18 cellular contexts compared by ENCODE assay signal in the genomic region with DNA sequence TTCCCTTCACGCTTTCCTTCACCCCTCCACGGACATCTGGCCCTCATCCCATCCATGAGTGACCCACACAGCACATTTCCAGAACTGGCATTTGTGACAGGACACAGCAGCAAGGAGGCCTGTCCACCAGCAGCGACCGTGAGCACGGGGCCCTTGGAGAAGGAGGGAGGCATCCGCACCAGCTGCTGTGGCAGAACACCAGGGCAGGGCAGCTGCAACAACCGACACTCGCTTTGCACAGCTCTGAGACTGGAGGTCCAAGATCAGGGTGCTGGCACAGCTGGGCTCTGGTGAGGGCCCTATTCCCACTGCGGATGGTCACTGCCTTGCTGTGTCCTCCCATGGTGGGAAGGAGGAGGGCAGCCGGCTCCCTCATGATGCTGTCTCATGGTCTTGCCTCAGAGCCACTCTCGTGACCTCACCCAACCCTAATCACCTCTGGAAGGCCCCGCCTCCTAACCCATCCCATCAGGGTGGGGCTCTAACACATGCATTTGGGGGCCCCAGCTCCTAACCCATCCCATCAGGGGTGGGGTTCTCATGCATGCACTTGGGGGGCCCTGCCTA. TPM values are rescaled to one million over a fixed set of nuclear protein-coding genes. Genes with fewer than 3 reads are reported as not detected.
DNase-seq lines count a peak whose midpoint lies in the region; ATAC-seq, FAIRE-seq and TF ChIP-seq lines count a peak whose summit lies in the region.
"Had no signal": no experiment of that assay in that cellular context is flagged by ENCODE, and none has a peak within 500 bp of the region (broad histone marks: within the 10 kb centered on the region; RNA-seq: fewer than 3 reads in every experiment).

No MANE protein-coding gene starts in this region.

- peaks cover 4% of the 10 kb centered on the region for H3K9me1 ChIP-seq in K562 (ENCODE audit: control insufficient read depth, insufficient read depth, low read length)

- DNase-seq in Right ventricle myocardium inferior (ENCODE audit: missing footprints) (peak; percentile 50), cardiac septum (ENCODE audit: low spot score) (no peak), K562 (ENCODE audit: extremely low read depth in 1 of 4, low spot score in 3 of 4) (peak; percentile 41 to 53 (median 45)), lower lobe of right lung (peak; percentile 30), MCF 10A (ENCODE audit: unreplicated experiment) (no peak), esophagus squamous epithelium (lab: John Stamatoyannopoulos, UW) (no peak)
- no peak for DNase-seq in effector CD8-positive, alpha-beta T cell (lab: John Stamatoyannopoulos, UW)
- DNase-seq: CD4-positive, CD25-positive, alpha-beta regulatory T cell; KG1; NCI-H1694; NCI-H2081; NCI-H774; NK-92 treated with Interleukin-12 subunit alpha and Interleukin-12 subunit beta, amount 100 ng/mL, for 24 hours; Peyer's patch had no signal

- no peak for TF ChIP-seq EP300 in K562 (IDR thresholded peaks at IDR 0.05; ENCODE audit: low read length)

- H3K27ac ChIP-seq in K562 (ENCODE audit: extremely low read depth, low read depth, low read length) (no peak overlapping the region), lower lobe of right lung (no peak overlapping the region), esophagus squamous epithelium (no peak overlapping the region)
- H3K27ac ChIP-seq: Peyer's patch had no signal

- FAIRE-seq in K562 (lab: Jason Lieb, UNC), result peak; percentile 63
- FAIRE-seq: A204.1 had no signal

- peaks cover 7% of the 10 kb centered on the region for H4K20me1 ChIP-seq in K562 (replicated peaks; ENCODE audit: control insufficient read depth, insufficient read depth, low read length)

- no peak overlapping the region for H3K4me3 Mint-ChIP-seq in MCF 10A (ENCODE audit: unreplicated experiment)
- H3K4me3 Mint-ChIP-seq: B cell; CD4-positive, CD25-positive, alpha-beta regulatory T cell had no signal

- TF ChIP-seq POLR2A in K562 (conservative IDR thresholded peaks at IDR 0.05), result no peak
- TF ChIP-seq POLR2A in esophagus squamous epithelium (IDR thresholded peaks at IDR 0.05), result no peak

- H3K36me3 ChIP-seq in K562 (ENCODE audit: control insufficient read depth, insufficient read depth, low read length), result no peaks in the 10 kb centered on the region
- H3K36me3 ChIP-seq in lower lobe of right lung, result no peaks in the 10 kb centered on the region
- H3K36me3 ChIP-seq in esophagus squamous epithelium, result no peaks in the 10 kb centered on the region
- H3K36me3 ChIP-seq: HAP-1, Peyer's patch had no signal

- POLR2A ChIA-PET in K562 (lab: Yijun Ruan, JAX), result interaction anchor here (0.5 to 0.7 kb wide), 2 partner anchors 319 to 581 kb away, joined by 3 read pairs; no protein-coding TSS in a partner anchor
- POLR2A ChIA-PET in MCF 10A (lab: Yijun Ruan, JAX), result no interaction called here

- no peak overlapping the region for H2AFZ ChIP-seq in K562 (ENCODE audit: low read depth, low read length)

- H3K4me1 ChIP-seq in K562 (replicated peaks in 1 of 2; ENCODE audit: control insufficient read depth in 2 of 2, insufficient read depth in 2 of 2, low read length in 2 of 2) (peaks cover 0 to 37% of the 10 kb centered on the region in 2 experiments; a peak in 3 of 5 replicates), lower lobe of right lung (no peaks in the 10 kb centered on the region), esophagus squamous epithelium (peaks cover 0 to 6% (median 0%) of the 10 kb centered on the region in 3 donors)
- H3K4me1 ChIP-seq: HAP-1, Peyer's patch had no signal

- peaks cover 4% of the 10 kb centered on the region for H3K9me3 Mint-ChIP-seq in MCF 10A (ENCODE audit: unreplicated experiment)

- CTCF ChIA-PET in K562 (lab: Yijun Ruan, JAX; ENCODE audit: low intra/inter-chr PET ratio) (no interaction called here), MCF 10A (lab: Yijun Ruan, JAX) (no interaction called here)

- H3K27ac Mint-ChIP-seq in MCF 10A (ENCODE audit: low read depth, unreplicated experiment), result no peak overlapping the region
- H3K27ac Mint-ChIP-seq: B cell; CD4-positive, CD25-positive, alpha-beta regulatory T cell had no signal

- peaks cover 18% of the 10 kb centered on the region for H3K27me3 Mint-ChIP-seq in MCF 10A (ENCODE audit: insufficient read depth, unreplicated experiment)
- H3K27me3 Mint-ChIP-seq: CD4-positive, CD25-positive, alpha-beta regulatory T cell had no signal

- TF ChIP-seq RAD21 in K562 (CRISPR knock-in tag; conservative IDR thresholded peaks at IDR 0.05 in 1 of 2, IDR thresholded peaks at IDR 0.05 in 1 of 2), result no peak

- H3K79me2 ChIP-seq in K562 (ENCODE audit: control insufficient read depth, insufficient read depth, low read length), result no peaks in the 10 kb centered on the region

- no peaks in the 10 kb centered on the region for H3K36me3 Mint-ChIP-seq in MCF 10A (ENCODE audit: insufficient read depth, unreplicated experiment)
- H3K36me3 Mint-ChIP-seq: CD4-positive, CD25-positive, alpha-beta regulatory T cell had no signal

- in situ Hi-C loops in K562 (cut with MboI), result no loop called here

- no peaks in the 10 kb centered on the region for H3K4me1 Mint-ChIP-seq in MCF 10A (ENCODE audit: insufficient read depth, unreplicated experiment)
- H3K4me1 Mint-ChIP-seq: B cell had no signal

- ATAC-seq in Right ventricle myocardium inferior (no peak), K562 (peak; percentile 86), lower lobe of right lung (no peak), HG03280 (IDR thresholded peaks at IDR 0.05; ENCODE audit: unreplicated experiment) (no peak)

- H3K27me3 ChIP-seq in K562 (ENCODE audit: control insufficient read depth in 2 of 2, insufficient read depth in 2 of 2, low read length in 2 of 2) (peaks cover 39 to 85% of the 10 kb centered on the region in 2 experiments; a peak in 4 of 5 replicates), lower lobe of right lung (ENCODE audit: low read depth) (no peaks in the 10 kb centered on the region), esophagus squamous epithelium (peaks cover 0 to 23% (median 0%) of the 10 kb centered on the region in 4 donors)
- H3K27me3 ChIP-seq: Peyer's patch had no signal

- H3K4me2 ChIP-seq in K562 (ENCODE audit: insufficient read depth, low read length), result peak overlapping the region; percentile 6; the same call in 1 of the 2 replicates

- H3K9me3 ChIP-seq in K562 (replicated peaks; ENCODE audit: control insufficient read depth, insufficient read depth, low read depth, low read length) (no peaks in the 10 kb centered on the region), lower lobe of right lung (no peaks in the 10 kb centered on the region), esophagus squamous epithelium (no peaks in the 10 kb centered on the region)
- H3K9me3 ChIP-seq: HAP-1, Peyer's patch had no signal

- intact Hi-C loops in Right ventricle myocardium inferior (cut with DNase I) (no loop called here), cardiac septum (cut with DNase I) (no loop called here), K562 (cut with micrococcal nuclease) (no loop called here), lower lobe of right lung (cut with DNase I) (no loop called here), MCF 10A (cut with micrococcal nuclease) (no loop called here), esophagus squamous epithelium (cut with DNase I) (no loop called here)

- TF ChIP-seq CTCF in K562 (IDR thresholded peaks at IDR 0.05 in 2 of 3, conservative IDR thresholded peaks at IDR 0.05 in 1 of 3; ENCODE audit: insufficient read depth in 2 of 3, low read depth in 1 of 3, low read length in 3 of 3) (no peak), lower lobe of right lung (IDR thresholded peaks at IDR 0.05) (no peak), MCF 10A (IDR thresholded peaks at IDR 0.05; ENCODE audit: unreplicated experiment) (no peak), esophagus squamous epithelium (IDR thresholded peaks at IDR 0.05) (no peak)

- H3K4me3 ChIP-seq in K562 (no peak overlapping the region), lower lobe of right lung (no peak overlapping the region), esophagus squamous epithelium (no peak overlapping the region)
- H3K4me3 ChIP-seq: HAP-1, Peyer's patch had no signal

- 9% methylated on average over 12 of the region's 12 CpGs for WGBS in K562 (ENCODE audit: insufficient coverage, low coverage, missing lambda C conversion rate)
- 60 to 61% methylated on average over 2 to 3 of the region's 12 CpGs for WGBS in esophagus squamous epithelium, 2 donors

- peak overlapping the region in 1 of 2 experiments; percentile 83; a peak in 1 of 4 replicates for H3K9ac ChIP-seq in K562 (ENCODE audit: insufficient read depth in 1 of 2, low read depth in 2 of 2, low read length in 2 of 2)

- BruUV-seq in K562 (replicated peaks; lab: Mats Ljungman, UMichigan), result no TSS peak
- BruUV-seq in MCF 10A (replicated peaks; lab: Mats Ljungman, UMichigan), result no TSS peak

TF ChIP-seq in K562, 482 proteins besides CTCF, POLR2A, EP300 and RAD21 (continues in another document):
- TF ChIP-seq CREM (IDR thresholded peaks at IDR 0.05; ENCODE audit: low read depth) (peak; percentile 40; the same call in 1 of the 2 replicates), C11orf30 (IDR thresholded peaks at IDR 0.05; ENCODE audit: low read depth) (peak; percentile 40; the same call in 1 of the 2 replicates)

RNA-seq across cellular contexts. Expression of a gene that starts 36.7 kb away (rescaled TPM):
- total RNA-seq in Right ventricle myocardium inferior, result 1.6 TPM
- total RNA-seq in cardiac septum, result 0.92 TPM
- not detected in 2 replicates for total RNA-seq in K562 (2011; cell fraction: chromatin; rRNA removed; ENCODE audit: low replicate concordance)
- total RNA-seq in K562 (2011; cell fraction: nucleolus; rRNA removed), result not detected in 2 replicates
- not detected in 2 replicates for total RNA-seq in K562 (2011; cell fraction: nucleoplasm; rRNA removed)
- not detected in 2 replicates for total RNA-seq in K562 (2014; rRNA removed)
- not detected in 2 replicates for total RNA-seq in K562 (2014; rRNA removed; fragmentation: Illumina TruSeq; extraction: Trizol)
- total RNA-seq in K562 (2015; rRNA removed; fragmentation: Illumina TruSeq; extraction: Trizol), result not detected in 2 replicates
- total RNA-seq in K562 (2021), result 0.09 TPM in 1 of 2 replicates, not detected in the other
- not detected in 2 replicates for polyA plus RNA-seq in K562 (2011; rRNA removed)
- polyA plus RNA-seq in K562 (2011; cell fraction: cytosol; rRNA removed), result not detected in 2 replicates
- not detected in 2 replicates for polyA plus RNA-seq in K562 (2011; cell fraction: nucleus; rRNA removed)
- polyA plus RNA-seq in K562 (2012), result 0.04 TPM in 1 of 2 replicates, not detected in the other
- not detected in 2 replicates for polyA plus RNA-seq in K562 (2014; fragmentation: Illumina TruSeq; extraction: Trizol)
- polyA plus RNA-seq in K562 (2014; fragmentation: Nextera tagmentation; extraction: Ambion mirVana), result not detected
- not detected in 2 replicates for polyA plus RNA-seq in K562 (2014; rRNA removed)
- not detected in 2 replicates for polyA minus RNA-seq in K562 (2011; rRNA and poly(A)+ RNA removed)
- 0.73 TPM in 1 of 2 replicates, not detected in the other for polyA minus RNA-seq in K562 (2011; cell fraction: cytosol; rRNA and poly(A)+ RNA removed)
- polyA minus RNA-seq in K562 (2011; cell fraction: nucleus; rRNA and poly(A)+ RNA removed), result not detected in 2 replicates
- total RNA-seq in lower lobe of right lung, result 6.8 TPM
- total RNA-seq in MCF 10A (2022), result 4.0 and 4.5 TPM in 2 replicates
- 1 to 10 TPM in 2 of 4 donors, under 1 TPM in 2; 0.38 to 2.7 (median 1.0) TPM for total RNA-seq in esophagus squamous epithelium

Comparison
In these comparisons a context has a peak if more than half of its experiments do, and no peak if none do; other contexts are left out.
1. DNase-seq: peak in Right ventricle myocardium inferior (single experiment), K562 (4 of 4) and lower lobe of right lung (single experiment); none in cardiac septum (single experiment), MCF 10A (single experiment), effector CD8-positive, alpha-beta T cell (single experiment) and esophagus squamous epithelium (single experiment).